In the genomic region with DNA sequence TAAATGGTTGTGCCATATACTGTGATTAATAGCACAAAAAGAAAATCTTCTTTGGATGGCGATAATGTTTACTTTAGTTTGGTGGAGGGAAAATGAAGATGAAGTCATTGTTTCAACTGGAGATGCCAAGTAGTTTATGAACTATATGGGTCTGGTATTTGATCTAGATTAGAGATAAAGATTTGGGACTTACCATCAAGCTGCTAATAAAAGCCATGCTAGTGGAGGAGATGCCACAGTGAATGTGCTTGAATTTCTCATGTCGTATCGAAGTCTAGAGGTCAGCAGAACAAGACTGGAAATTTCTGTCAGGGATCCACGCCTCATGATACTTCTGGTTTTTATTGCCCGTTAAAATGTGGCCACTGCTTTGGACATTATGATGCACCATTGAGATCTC, we compare ENCODE assay signal across 28 cellular contexts.
"Had no signal": no experiment of that assay in that cellular context is flagged by ENCODE, and none has a peak within 500 bp of the region (broad histone marks: within the 10 kb centered on the region; RNA-seq: fewer than 3 reads in every experiment).

No MANE protein-coding gene starts in this region.

- H3K27ac ChIP-seq: adrenal gland had no signal

- H3K4me3 Mint-ChIP-seq: activated CD4-positive, alpha-beta T cell treated with anti-CD3 and anti-CD28 coated beads for 36 hours; activated CD4-positive, alpha-beta T cell treated with anti-CD3 and anti-CD28 coated beads, Interleukin-2, amount 10 ng/mL, durations not matched to agents 7 days and 5 days; activated CD8-positive, alpha-beta T cell treated with anti-CD3 and anti-CD28 coated beads, Interleukin-2, amount 10 ng/mL, durations not matched to agents 7 days and 5 days; activated naive CD4-positive, alpha-beta T cell treated with anti-CD3 and anti-CD28 coated beads for 36 hours; activated T-cell treated with anti-CD3 and anti-CD28 coated beads, Interleukin-2, amount 50 U/mL, for 4 hours; activated T-helper 1 cell treated with anti-CD3 and anti-CD28 coated beads, Interleukin-12 subunit alpha, Interleukin-12 subunit beta, Interleukin-2, Interleukin-4 antibody, amounts not matched to agents 30 ng/mL and 10 ng/mL and 1 ng/mL, durations not matched to agents 14 hours and 24 hours and 36 hours; brain; T-helper 1 cell treated with Interleukin-12 subunit alpha and Interleukin-12 subunit beta and Interleukin-4 antibody, amounts not matched to agents 30 μg/mL and 1 μg/mL, for 36 hours; T-helper 2 cell treated with Interferon-gamma antibody and Interleukin-4, amounts not matched to agents 5 μg/mL and 100 μg/mL, for 36 hours; WTC11 had no signal

- H3K4me3 ChIP-seq: adrenal gland had no signal

- ATAC-seq: activated CD4-positive, alpha-beta T cell treated with anti-CD3 and anti-CD28 coated beads for 36 hours; activated CD4-positive, CD25-positive, alpha-beta regulatory T cell treated with anti-CD3 and anti-CD28 coated beads, Interleukin-2, amount 50 U/mL, for 24 hours; activated CD8-positive, alpha-beta T cell treated with anti-CD3 and anti-CD28 coated beads, Interleukin-2, amount 10 ng/mL, durations not matched to agents 7 days and 5 days; activated naive CD4-positive, alpha-beta T cell treated with anti-CD3 and anti-CD28 coated beads, Interleukin-2, amount 50 U/mL, for 72 hours; activated T-cell treated with anti-CD3 and anti-CD28 coated beads, Interleukin-2, amount 50 U/mL, for 4 hours; WTC11 had no signal

- H3K4me1 ChIP-seq: adrenal gland had no signal

- H3K27ac Mint-ChIP-seq: activated CD4-positive, alpha-beta T cell treated with anti-CD3 and anti-CD28 coated beads for 36 hours; activated CD4-positive, alpha-beta T cell treated with anti-CD3 and anti-CD28 coated beads, Interleukin-2, amount 10 ng/mL, durations not matched to agents 7 days and 5 days; activated CD8-positive, alpha-beta T cell treated with anti-CD3 and anti-CD28 coated beads, Interleukin-2, amount 10 ng/mL, durations not matched to agents 7 days and 5 days; activated naive CD4-positive, alpha-beta T cell treated with anti-CD3 and anti-CD28 coated beads for 36 hours; activated naive CD4-positive, alpha-beta T cell treated with anti-CD3 and anti-CD28 coated beads, Interleukin-2, amount 50 U/mL, for 72 hours; activated T-helper 1 cell treated with anti-CD3 and anti-CD28 coated beads, Interleukin-12 subunit alpha, Interleukin-12 subunit beta, Interleukin-2, Interleukin-4 antibody, amounts not matched to agents 30 ng/mL and 10 ng/mL and 1 ng/mL, durations not matched to agents 14 hours and 24 hours and 36 hours; brain; T-helper 1 cell treated with Interleukin-12 subunit alpha and Interleukin-12 subunit beta and Interleukin-4 antibody, amounts not matched to agents 30 μg/mL and 1 μg/mL, for 36 hours; T-helper 2 cell treated with Interferon-gamma antibody and Interleukin-4, amounts not matched to agents 5 μg/mL and 100 μg/mL, for 36 hours; WTC11 had no signal

- H3K36me3 Mint-ChIP-seq: activated naive CD4-positive, alpha-beta T cell treated with anti-CD3 and anti-CD28 coated beads, Interleukin-2, amount 50 U/mL, for 72 hours; brain; WTC11 had no signal

- H3K36me3 ChIP-seq: adrenal gland had no signal

- H3K27me3 ChIP-seq: adrenal gland had no signal

- H3K27me3 Mint-ChIP-seq: activated CD4-positive, alpha-beta T cell treated with anti-CD3 and anti-CD28 coated beads for 36 hours; activated CD4-positive, alpha-beta T cell treated with anti-CD3 and anti-CD28 coated beads, Interleukin-2, amount 10 ng/mL, durations not matched to agents 7 days and 5 days had no signal

- DNase-seq: activated CD4-positive, alpha-beta T cell treated with anti-CD3 and anti-CD28 coated beads for 36 hours; activated CD4-positive, alpha-beta T cell treated with anti-CD3 and anti-CD28 coated beads, Interleukin-2, amount 10 ng/mL, durations not matched to agents 7 days and 5 days; activated CD4-positive, alpha-beta T cell treated with anti-CD3 and anti-CD28 coated beads, Interleukin-2, amount 50 U/mL, for 48 hours; activated CD8-positive, alpha-beta memory T cell treated with anti-CD3 and anti-CD28 coated beads, Interleukin-2, amount 50 U/mL, for 4 hours; activated CD8-positive, alpha-beta T cell treated with anti-CD3 and anti-CD28 coated beads, Interleukin-2, amount 10 ng/mL, durations not matched to agents 7 days and 5 days; activated gamma-delta T cell treated with Interleukin-2 at 50 U/mL for 16 hours; activated naive CD4-positive, alpha-beta T cell treated with anti-CD3 and anti-CD28 coated beads for 36 hours; activated T-cell treated with anti-CD3 and anti-CD28 coated beads for 4 hours; activated T-cell treated with anti-CD3 and anti-CD28 coated beads, Interleukin-2, amount 50 U/mL, for 4 hours; adrenal gland; central memory CD4-positive, alpha-beta T cell; Karpas-422; KBM-7; NCI-H1092 treated with DMSO at 0.1 percent for 48 hours; NCI-H1417; NCI-H1930; NCI-H2081 treated with DMSO at 0.1 percent for 48 hours; NCI-H510A; NCI-H526; NCI-H748 treated with DMSO at 0.1 percent for 48 hours; Right ventricle myocardium superior had no signal

- H3K9me3 ChIP-seq: adrenal gland had no signal

- H3K4me1 Mint-ChIP-seq: activated CD4-positive, alpha-beta T cell treated with anti-CD3 and anti-CD28 coated beads for 36 hours; activated CD4-positive, alpha-beta T cell treated with anti-CD3 and anti-CD28 coated beads, Interleukin-2, amount 10 ng/mL, durations not matched to agents 7 days and 5 days; brain; WTC11 had no signal
